Comparison of ENCODE assay signal across 13 cellular contexts in genomic region chr3:58011580-58011979, GRCh38. TPM values are rescaled to one million over a fixed set of nuclear protein-coding genes. Genes with fewer than 3 reads are reported as not detected.
DNase-seq lines count a peak whose midpoint lies in the region; ATAC-seq and TF ChIP-seq lines count a peak whose summit lies in the region.
"Had no signal": no experiment of that assay in that cellular context is flagged by ENCODE, and none has a peak within 500 bp of the region (broad histone marks: within the 10 kb centered on the region; RNA-seq: fewer than 3 reads in every experiment).

No MANE protein-coding gene starts in this region.

- in situ Hi-C loops in KBM-7 (cut with MboI; ENCODE audit: low pct_unique_long_range_greater_than_20kb, low sequenced_read_pairs) = no loop called here

- H3K27me3 Mint-ChIP-seq in Caco-2 (ENCODE audit: insufficient read depth, unreplicated experiment) = no peaks in the 10 kb centered on the region
- H3K27me3 Mint-ChIP-seq in activated T-helper 2 cell treated with anti-CD3 and anti-CD28 coated beads, Interferon-gamma antibody, Interleukin-2, Interleukin-4, amounts not matched to agents 10 μg/mL and 5 μg/mL and 100 μg/mL, durations not matched to agents 14 hours and 24 hours and 36 hours (ENCODE audit: low read depth) = no peaks in the 10 kb centered on the region
- H3K27me3 Mint-ChIP-seq: activated CD4-positive, alpha-beta memory T cell treated with anti-CD3 and anti-CD28 coated beads, Interleukin-2, amount 10 ng/mL, durations not matched to agents 7 days and 5 days had no signal

- no peaks in the 10 kb centered on the region for H3K9me3 ChIP-seq in Caco-2
- no peaks in the 10 kb centered on the region for H3K9me3 ChIP-seq in gastroesophageal sphincter
- H3K9me3 ChIP-seq in aorta (ENCODE audit: control insufficient read depth, low read length) = no peaks in the 10 kb centered on the region

- H3K27ac Mint-ChIP-seq in Caco-2 (ENCODE audit: unreplicated experiment) = peak overlapping the region; percentile 80
- H3K27ac Mint-ChIP-seq in activated T-helper 2 cell treated with anti-CD3 and anti-CD28 coated beads, Interferon-gamma antibody, Interleukin-2, Interleukin-4, amounts not matched to agents 10 μg/mL and 5 μg/mL and 100 μg/mL, durations not matched to agents 14 hours and 24 hours and 36 hours = no peak overlapping the region
- H3K27ac Mint-ChIP-seq: activated CD4-positive, alpha-beta memory T cell treated with anti-CD3 and anti-CD28 coated beads, Interleukin-2, amount 10 ng/mL, durations not matched to agents 7 days and 5 days; activated naive CD8-positive, alpha-beta T cell treated with anti-CD3 and anti-CD28 coated beads, Interleukin-2, amount 10 ng/mL, durations not matched to agents 7 days and 5 days had no signal

- no peak for TF ChIP-seq EP300 in gastroesophageal sphincter (IDR thresholded peaks at IDR 0.05)

- no peak for ATAC-seq in gastroesophageal sphincter
- no peak for ATAC-seq in aorta (ENCODE audit: low FRiP score)

- CTCF ChIA-PET in Caco-2 (lab: Charles Lee) = no interaction called here

- H3K36me3 Mint-ChIP-seq in Caco-2 (ENCODE audit: insufficient read depth, unreplicated experiment) = peaks cover 56% of the 10 kb centered on the region
- peaks cover 4% of the 10 kb centered on the region for H3K36me3 Mint-ChIP-seq in activated T-helper 2 cell treated with anti-CD3 and anti-CD28 coated beads, Interferon-gamma antibody, Interleukin-2, Interleukin-4, amounts not matched to agents 10 μg/mL and 5 μg/mL and 100 μg/mL, durations not matched to agents 14 hours and 24 hours and 36 hours (ENCODE audit: low read depth)
- H3K36me3 Mint-ChIP-seq: activated naive CD8-positive, alpha-beta T cell treated with anti-CD3 and anti-CD28 coated beads, Interleukin-2, amount 10 ng/mL, durations not matched to agents 7 days and 5 days had no signal

- DNase-seq in Caco-2 = no peak
- DNase-seq in activated T-helper 2 cell treated with anti-CD3 and anti-CD28 coated beads, Interferon-gamma antibody, Interleukin-2, Interleukin-4, amounts not matched to agents 10 μg/mL and 5 μg/mL and 100 μg/mL, durations not matched to agents 14 hours and 24 hours and 36 hours (ENCODE audit: low spot score) = no peak
- no peak for DNase-seq in aorta
- DNase-seq in central memory CD4-positive, alpha-beta T cell = no peak
- no peak for DNase-seq in kidney tubule cell (ENCODE audit: low spot score)
- DNase-seq in KBM-7 = no peak
- DNase-seq: activated CD4-positive, alpha-beta memory T cell treated with anti-CD3 and anti-CD28 coated beads, Interleukin-2, amount 10 ng/mL, durations not matched to agents 7 days and 5 days; activated naive CD8-positive, alpha-beta T cell treated with anti-CD3 and anti-CD28 coated beads, Interleukin-2, amount 10 ng/mL, durations not matched to agents 7 days and 5 days; NCI-H146; stimulated activated CD4-positive, alpha-beta T cell treated with anti-CD3 and anti-CD28 coated beads, Interleukin-1b, Interleukin-23, amount 100 ng/mL, for 48 hours; SW 1271 had no signal

- POLR2A ChIA-PET in Caco-2 (lab: Charles Lee) = no interaction called here

- no TSS peak for BruUV-seq in Caco-2 (replicated peaks; lab: Mats Ljungman, UMichigan)

- intact Hi-C loops in Caco-2 (cut with micrococcal nuclease; ENCODE audit: unreplicated experiment) = no loop called here
- intact Hi-C loops in activated T-helper 2 cell treated with anti-CD3 and anti-CD28 coated beads, Interferon-gamma antibody, Interleukin-2, Interleukin-4, amounts not matched to agents 10 μg/mL and 5 μg/mL and 100 μg/mL, durations not matched to agents 14 hours and 24 hours and 36 hours (cut with micrococcal nuclease) = no loop called here
- intact Hi-C loops in aorta (cut with DNase I) = loop anchor here (5.0 to 10.0 kb wide), 4 partner anchors 36 to 126 kb away; no protein-coding TSS in a partner anchor

- H3K27ac ChIP-seq in gastroesophageal sphincter (peak overlapping the region; percentile 52 to 87 (median 84)), skin epidermis (peak overlapping the region in 15 of 21 experiments; percentile 17 to 88 (median 75)), aorta (ENCODE audit: low read depth in 1 of 2, low read length in 2 of 2) (peak overlapping the region in 1 of 2 donors; percentile 37)

- H3K9me3 Mint-ChIP-seq in Caco-2 (ENCODE audit: unreplicated experiment) = no peaks in the 10 kb centered on the region
- H3K9me3 Mint-ChIP-seq in activated T-helper 2 cell treated with anti-CD3 and anti-CD28 coated beads, Interferon-gamma antibody, Interleukin-2, Interleukin-4, amounts not matched to agents 10 μg/mL and 5 μg/mL and 100 μg/mL, durations not matched to agents 14 hours and 24 hours and 36 hours = no peaks in the 10 kb centered on the region
- H3K9me3 Mint-ChIP-seq: activated CD4-positive, alpha-beta memory T cell treated with anti-CD3 and anti-CD28 coated beads, Interleukin-2, amount 10 ng/mL, durations not matched to agents 7 days and 5 days; activated naive CD8-positive, alpha-beta T cell treated with anti-CD3 and anti-CD28 coated beads, Interleukin-2, amount 10 ng/mL, durations not matched to agents 7 days and 5 days had no signal

- H3K4me1 Mint-ChIP-seq in Caco-2 (ENCODE audit: low read depth, unreplicated experiment) = peaks cover 18% of the 10 kb centered on the region
- peaks cover 38% of the 10 kb centered on the region for H3K4me1 Mint-ChIP-seq in activated T-helper 2 cell treated with anti-CD3 and anti-CD28 coated beads, Interferon-gamma antibody, Interleukin-2, Interleukin-4, amounts not matched to agents 10 μg/mL and 5 μg/mL and 100 μg/mL, durations not matched to agents 14 hours and 24 hours and 36 hours (ENCODE audit: low read depth)

- peak overlapping the region; percentile 90 for H3K4me3 Mint-ChIP-seq in Caco-2 (ENCODE audit: unreplicated experiment)
- H3K4me3 Mint-ChIP-seq in activated T-helper 2 cell treated with anti-CD3 and anti-CD28 coated beads, Interferon-gamma antibody, Interleukin-2, Interleukin-4, amounts not matched to agents 10 μg/mL and 5 μg/mL and 100 μg/mL, durations not matched to agents 14 hours and 24 hours and 36 hours (ENCODE audit: low read depth) = peak overlapping the region; percentile 45
- H3K4me3 Mint-ChIP-seq: activated CD4-positive, alpha-beta memory T cell treated with anti-CD3 and anti-CD28 coated beads, Interleukin-2, amount 10 ng/mL, durations not matched to agents 7 days and 5 days; activated naive CD8-positive, alpha-beta T cell treated with anti-CD3 and anti-CD28 coated beads, Interleukin-2, amount 10 ng/mL, durations not matched to agents 7 days and 5 days had no signal

- peaks cover 2% of the 10 kb centered on the region; the same call in 1 of the 2 replicates for H3K36me3 ChIP-seq in Caco-2 (ENCODE audit: control insufficient read depth, insufficient read depth, low read length)
- H3K36me3 ChIP-seq in gastroesophageal sphincter = no peaks in the 10 kb centered on the region
- H3K36me3 ChIP-seq in aorta (ENCODE audit: control insufficient read depth in 1 of 2, insufficient read depth in 2 of 2, low read length in 1 of 2) = no peaks in the 10 kb centered on the region

- H3K4me1 ChIP-seq in Caco-2 = peaks cover 64% of the 10 kb centered on the region
- peaks cover 4 to 83% (median 37%) of the 10 kb centered on the region in 3 donors for H3K4me1 ChIP-seq in gastroesophageal sphincter
- H3K4me1 ChIP-seq in aorta (ENCODE audit: control insufficient read depth in 1 of 2, insufficient read depth in 2 of 2, low read length in 2 of 2) = peaks cover 0 to 1% of the 10 kb centered on the region in 2 donors

- no peak for TF ChIP-seq POLR2A in gastroesophageal sphincter (IDR thresholded peaks at IDR 0.05)

- H3K4me3 ChIP-seq in Caco-2 (ENCODE audit: low read depth, low read length) (no peak overlapping the region), gastroesophageal sphincter (peak overlapping the region in 1 of 2 donors; percentile 65), skin epidermis (peak overlapping the region in 1 of 7 experiments; percentile 80), aorta (ENCODE audit: low read length in 2 of 2) (no peak overlapping the region)

- 75% methylated on average over 3 of the region's 3 CpGs; no CpG with 5 or more reads in 1 of the 2 donors for WGBS in gastroesophageal sphincter (ENCODE audit: low coverage in 1 of 2), 2 donors
- WGBS in aorta, 2 donors = 94 to 96% methylated on average over 3 of the region's 3 CpGs

- H3K27me3 ChIP-seq in Caco-2 (replicated peaks; ENCODE audit: control insufficient read depth, insufficient read depth, low read length) = no peaks in the 10 kb centered on the region
- no peaks in the 10 kb centered on the region for H3K27me3 ChIP-seq in gastroesophageal sphincter
- H3K27me3 ChIP-seq in aorta (ENCODE audit: control insufficient read depth in 1 of 2, insufficient read depth in 2 of 2, low read length in 1 of 2) = no peaks in the 10 kb centered on the region

- TF ChIP-seq CTCF in Caco-2 (IDR thresholded peaks at IDR 0.05; ENCODE audit: insufficient read depth in 1 of 2, low read depth in 1 of 2, low read length in 1 of 2, severe bottlenecking in 1 of 2, unreplicated experiment in 1 of 2) (no peak), gastroesophageal sphincter (IDR thresholded peaks at IDR 0.05) (no peak)

RNA-seq across cellular contexts. Expression of gene FLNB, which starts 3.4 kb away (rescaled TPM):
- 315 and 331 TPM in 2 replicates for total RNA-seq in Caco-2 (2022)
- total RNA-seq in activated T-helper 2 cell treated with anti-CD3 and anti-CD28 coated beads, Interferon-gamma antibody, Interleukin-2, Interleukin-4, amounts not matched to agents 10 μg/mL and 5 μg/mL and 100 μg/mL, durations not matched to agents 14 hours and 24 hours and 36 hours = 34.8 and 35.6 TPM in 2 replicates
- 100 to 1,000 TPM in 1 of 4 donors, 10 to 100 TPM in 3; 60.2 to 138 (median 96.2) TPM for total RNA-seq in gastroesophageal sphincter
- 100 to 1,000 TPM; 157 to 254 TPM for total RNA-seq in aorta
- 10 to 100 TPM; 33.3 to 92.6 TPM for polyA plus RNA-seq in aorta

Comparison
In these comparisons a context has a peak if more than half of its experiments do, and no peak if none do; other contexts are left out.
1. intact Hi-C loops: an anchor here in aorta (5.0 to 10.0 kb wide); none called in Caco-2 and activated T-helper 2 cell treated with anti-CD3 and anti-CD28 coated beads, Interferon-gamma antibody, Interleukin-2, Interleukin-4, amounts not matched to agents 10 μg/mL and 5 μg/mL and 100 μg/mL, durations not matched to agents 14 hours and 24 hours and 36 hours.